ENCODE assay signal across 24 cellular contexts in the genomic region with DNA sequence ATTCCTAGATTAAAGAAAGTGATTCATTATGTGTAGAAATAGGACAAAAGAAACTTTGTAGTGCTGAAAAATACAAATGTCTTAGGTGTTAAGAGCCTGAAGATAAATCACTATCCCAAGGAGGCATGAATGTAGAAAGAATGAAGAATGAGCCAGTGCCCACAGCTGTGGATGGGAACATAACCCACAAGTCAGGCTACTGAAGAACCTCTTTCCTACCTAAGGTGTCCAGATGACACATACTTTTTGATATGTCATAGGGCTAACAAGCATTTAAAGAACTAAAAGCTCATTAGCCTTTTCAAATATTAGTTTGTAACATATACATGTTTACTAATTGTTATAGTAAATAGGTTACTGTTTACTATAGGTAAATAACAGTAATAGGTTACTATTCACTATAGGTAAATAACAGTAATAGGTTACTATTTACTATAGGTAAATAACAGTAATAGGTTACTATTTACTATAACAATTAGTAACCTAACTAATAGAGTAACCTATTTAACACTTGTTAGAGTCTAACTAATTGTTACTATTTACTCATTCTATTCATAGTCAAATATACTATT.
"Had no signal": no experiment of that assay in that cellular context is flagged by ENCODE, and none has a peak within 500 bp of the region (broad histone marks: within the 10 kb centered on the region; RNA-seq: fewer than 3 reads in every experiment).

No MANE protein-coding gene starts in this region.

- H3K4me3 ChIP-seq: SK-N-MC had no signal

- ATAC-seq: activated CD4-positive, alpha-beta T cell treated with anti-CD3 and anti-CD28 coated beads for 36 hours; activated CD8-positive, alpha-beta T cell treated with anti-CD3 and anti-CD28 coated beads for 36 hours; activated T-cell treated with anti-CD3 and anti-CD28 coated beads, Interleukin-2, amount 50 U/mL, for 72 hours; Panc1; Right ventricle myocardium inferior; T-cell had no signal

- DNase-seq: activated CD4-positive, alpha-beta T cell treated with anti-CD3 and anti-CD28 coated beads for 36 hours; activated CD4-positive, alpha-beta T cell treated with anti-CD3 and anti-CD28 coated beads, Interleukin-2, amount 50 U/mL, for 1 hour; activated CD8-positive, alpha-beta memory T cell treated with anti-CD3 and anti-CD28 coated beads, Interleukin-2, amount 50 U/mL, for 4 hours; activated CD8-positive, alpha-beta T cell treated with anti-CD3 and anti-CD28 coated beads for 36 hours; activated gamma-delta T cell treated with Interleukin-2 at 50 U/mL for 16 hours; activated naive CD4-positive, alpha-beta T cell treated with anti-CD3 and anti-CD28 coated beads, Interleukin-2, amount 10 ng/mL, durations not matched to agents 7 days and 5 days; activated naive CD8-positive, alpha-beta T cell treated with anti-CD3 and anti-CD28 coated beads for 36 hours; activated T-cell treated with anti-CD3 and anti-CD28 coated beads, Interleukin-2, amount 50 U/mL, for 72 hours; cerebellar nuclear complex; NCI-H1105; NCI-H1436; NCI-H1694 treated with DMSO at 0.1 percent for 48 hours; NCI-H2029 treated with DMSO at 0.1 percent for 48 hours; NCI-H345; NCI-H510A; NCI-H82; OCI-M1; RPMI8226; T-cell; T-helper 2 cell had no signal

- H3K27ac ChIP-seq: SK-N-MC, VCaP had no signal
